1 cellular context compared by ENCODE assay signal in genomic region chr1:37862330-37862729, GRCh38.
A peak's percentile ranks its signal among the peaks of the same experiment; 100 is the strongest.
TF ChIP-seq lines count a peak whose summit lies in the region.

No MANE protein-coding gene starts in this region.

TF ChIP-seq in HEK293, 187 proteins besides CTCF, POLR2A, EP300 and RAD21:
- 0 out of 2 replicates have a peak, but pooled peaks have one; percentile 41 for TF ChIP-seq ZNF639 (tag by site-specific recombination; IDR thresholded peaks at IDR 0.05)
- TF ChIP-seq KLF8 (tag by site-specific recombination; IDR thresholded peaks at IDR 0.05), result 0 out of 2 replicates have a peak, but pooled peaks have one; percentile 20
- TF ChIP-seq SP7 (tag by site-specific recombination; IDR thresholded peaks at IDR 0.05), result peak; percentile 99
- TF ChIP-seq ZNF629 (tag by site-specific recombination; IDR thresholded peaks at IDR 0.05), result peak; percentile 73
- 0 out of 2 replicates have a peak, but pooled peaks have one; percentile 18 for TF ChIP-seq ZBTB17 (tag by site-specific recombination; IDR thresholded peaks at IDR 0.05)
- peak; percentile 41; the same call in 1 of the 2 replicates for TF ChIP-seq ZNF335 (tag by site-specific recombination; conservative IDR thresholded peaks at IDR 0.05)
- peak; percentile 77 for TF ChIP-seq PRDM1 (tag by site-specific recombination; IDR thresholded peaks at IDR 0.05)
- TF ChIP-seq ZNF324 (tag by site-specific recombination; IDR thresholded peaks at IDR 0.05), result no peak
- TF ChIP-seq PRDM10 (tag by site-specific recombination; IDR thresholded peaks at IDR 0.05), result peak; percentile 83
- TF ChIP-seq ZNF366 (tag by site-specific recombination; conservative IDR thresholded peaks at IDR 0.05), result peak; percentile 34; the same call in 1 of the 2 replicates
- TF ChIP-seq SCRT1 (tag by site-specific recombination; IDR thresholded peaks at IDR 0.05; ENCODE audit: borderline replicate concordance), result no peak
- peak; percentile 9; the same call in 1 of the 2 replicates for TF ChIP-seq ZNF184 (tag by site-specific recombination; IDR thresholded peaks at IDR 0.05)
- TF ChIP-seq ZSCAN16 (tag by site-specific recombination; IDR thresholded peaks at IDR 0.05), result no peak
TF ChIP-seq in HEK293: peak in this region for 10.
